2 cellular contexts compared by ENCODE assay signal in genomic region chr2:68828887-68829708, GRCh38.
TF ChIP-seq lines count a peak whose summit lies in the region.

No MANE protein-coding gene starts in this region.

TF ChIP-seq in IMR-90, 13 proteins besides CTCF, POLR2A, EP300 and RAD21 (continued from another document):
- TF ChIP-seq SMC3 (IDR thresholded peaks at IDR 0.05; ENCODE audit: low read depth, low read length) = no peak
- 0 out of 2 replicates have a peak, but pooled peaks have one; percentile 10 for TF ChIP-seq MXI1 (IDR thresholded peaks at IDR 0.05; ENCODE audit: borderline replicate concordance, low read depth, low read length)
- no peak for TF ChIP-seq RFX5 (IDR thresholded peaks at IDR 0.05; ENCODE audit: low read depth, low read length)
- TF ChIP-seq MAZ (IDR thresholded peaks at IDR 0.05; ENCODE audit: borderline replicate concordance, low read depth, low read length) = peak; percentile 16; the same call in 1 of the 2 replicates
- TF ChIP-seq USF2 (IDR thresholded peaks at IDR 0.05; ENCODE audit: low read depth, low read length) = peak; percentile 93
- TF ChIP-seq RCOR1 (IDR thresholded peaks at IDR 0.05; ENCODE audit: insufficient replicate concordance, low read length) = peak; percentile 29

TF ChIP-seq in SK-N-SH, 30 proteins besides CTCF, POLR2A, EP300 and RAD21 (continued from another document):
- TF ChIP-seq RCOR1 (IDR thresholded peaks at IDR 0.05; ENCODE audit: low read length) (peak; percentile 98), MAX (IDR thresholded peaks at IDR 0.05; ENCODE audit: low read depth) (peak; percentile 84), REST (IDR thresholded peaks at IDR 0.05; ENCODE audit: low read depth, low read length) (0 out of 2 replicates have a peak, but pooled peaks have one; percentile 27), PBX3 (IDR thresholded peaks at IDR 0.05) (peak; percentile 80), TEAD4 (IDR thresholded peaks at IDR 0.05; ENCODE audit: borderline replicate concordance, insufficient read depth) (peak; percentile 76), FOXJ3 (CRISPR knock-in tag; IDR thresholded peaks at IDR 0.05) (peak; percentile 51; the same call in 1 of the 2 replicates), FOSL2 (IDR thresholded peaks at IDR 0.05; ENCODE audit: borderline replicate concordance, low read depth) (no peak), YY1 (IDR thresholded peaks at IDR 0.05; ENCODE audit: low read depth) (no peak), JUND (IDR thresholded peaks at IDR 0.05) (peak; percentile 60), ELF1 (IDR thresholded peaks at IDR 0.05) (peak; percentile 54; the same call in 1 of the 2 replicates), NRF1 (IDR thresholded peaks at IDR 0.05; ENCODE audit: low read depth, low read length) (no peak), USF2 (IDR thresholded peaks at IDR 0.05; ENCODE audit: borderline replicate concordance, low read depth, low read length) (peak; percentile 44; the same call in 1 of the 2 replicates), POLR2AphosphoS5 (IDR thresholded peaks at IDR 0.05; ENCODE audit: low read depth, low read length) (peak; percentile 13; the same call in 1 of the 2 replicates), USF1 (IDR thresholded peaks at IDR 0.05; ENCODE audit: borderline replicate concordance, low read depth) (peak; percentile 90), RFX5 (IDR thresholded peaks at IDR 0.05; ENCODE audit: low read length) (no peak), EZH2phosphoT487 (IDR thresholded peaks at IDR 0.05; ENCODE audit: borderline replicate concordance, low read depth) (no peak), TAF1 (IDR thresholded peaks at IDR 0.05; ENCODE audit: borderline replicate concordance, low read depth, low read length) (no peak), MEF2A (IDR thresholded peaks at IDR 0.05; ENCODE audit: borderline replicate concordance, low read depth) (no peak), ZBTB33 (IDR thresholded peaks at IDR 0.05; ENCODE audit: borderline replicate concordance, low read depth) (no peak), CHD2 (IDR thresholded peaks at IDR 0.05; ENCODE audit: low read length, partially characterized antibody) (peak; percentile 68)
